Comparison of ENCODE assay signal across 8 cellular contexts in the genomic region with DNA sequence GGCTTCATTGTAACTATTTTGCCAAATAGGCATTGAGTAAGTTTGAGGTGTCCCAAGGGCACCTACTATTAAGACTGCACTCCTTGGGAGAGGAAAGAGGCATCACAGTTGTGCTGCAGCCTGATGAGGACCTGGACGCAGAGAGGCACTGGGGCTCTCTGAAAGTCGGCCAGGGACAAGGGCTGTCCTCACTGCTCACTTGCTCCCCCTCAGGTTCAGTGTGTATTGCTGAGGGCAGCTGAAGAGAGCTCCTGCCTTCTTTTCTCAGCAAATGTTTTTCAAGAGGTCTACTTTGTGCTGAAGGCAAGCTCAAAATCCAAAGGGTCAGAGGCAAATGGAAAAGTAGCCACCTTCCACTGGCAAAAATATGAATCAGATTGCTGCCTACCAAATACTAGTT.
DNase-seq lines count a peak whose midpoint lies in the region; ATAC-seq and TF ChIP-seq lines count a peak whose summit lies in the region.

No MANE protein-coding gene starts in this region.

- H3K27me3 ChIP-seq in BJ (ENCODE audit: control insufficient read depth, insufficient read depth, low read length): no peaks in the 10 kb centered on the region; the same call in 1 of the 2 replicates

- intact Hi-C loops in posterior vena cava (cut with DNase I): no loop called here

- TF ChIP-seq CTCF in BJ (IDR thresholded peaks at IDR 0.05; ENCODE audit: insufficient read depth, low read depth, low read length): peak; percentile 61

- CTCF ChIA-PET in BJ (lab: Yijun Ruan, JAX): interaction anchor here (1.5 kb wide), 1 partner anchor 44 kb away, joined by 4 read pairs; no protein-coding TSS in a partner anchor

- no peak for DNase-seq in BJ (ENCODE audit: low read depth)
- DNase-seq in SKM-1 treated with dmso at 0.1 percent for 144 hours (lab: John Stamatoyannopoulos, UW; ENCODE audit: unreplicated experiment): peak; percentile 22
- peak; percentile 86 for DNase-seq in islet precursor cell
- DNase-seq in posterior vena cava (ENCODE audit: low spot score): no peak
- DNase-seq in NK-92 (lab: John Stamatoyannopoulos, UW; ENCODE audit: unreplicated experiment): no peak
- no peak for DNase-seq in stimulated activated CD4-positive, alpha-beta T cell treated with anti-CD3 and anti-CD28 coated beads, Interleukin-15, amount 100 ng/mL, for 24 hours

- no peaks in the 10 kb centered on the region for H3K36me3 ChIP-seq in BJ (ENCODE audit: control insufficient read depth, insufficient read depth, low read length)

- H3K4me3 ChIP-seq in BJ (ENCODE audit: low read depth, low read length): no peak overlapping the region

- POLR2A ChIA-PET in BJ (lab: Charles Lee): no interaction called here

- ATAC-seq in GM19035 (IDR thresholded peaks at IDR 0.05; ENCODE audit: unreplicated experiment): peak; percentile 85
- ATAC-seq in HG03175 (IDR thresholded peaks at IDR 0.05; ENCODE audit: unreplicated experiment): peak; percentile 86

Comparison
In these comparisons a context has a peak if more than half of its experiments do, and no peak if none do; other contexts are left out.
1. DNase-seq: peak in SKM-1 treated with dmso at 0.1 percent for 144 hours (single experiment) and islet precursor cell (single experiment); none in BJ (single experiment), posterior vena cava (single experiment), NK-92 (single experiment) and stimulated activated CD4-positive, alpha-beta T cell treated with anti-CD3 and anti-CD28 coated beads, Interleukin-15, amount 100 ng/mL, for 24 hours (single experiment).